ENCODE assay signal across 1 cellular context in the genomic region with DNA sequence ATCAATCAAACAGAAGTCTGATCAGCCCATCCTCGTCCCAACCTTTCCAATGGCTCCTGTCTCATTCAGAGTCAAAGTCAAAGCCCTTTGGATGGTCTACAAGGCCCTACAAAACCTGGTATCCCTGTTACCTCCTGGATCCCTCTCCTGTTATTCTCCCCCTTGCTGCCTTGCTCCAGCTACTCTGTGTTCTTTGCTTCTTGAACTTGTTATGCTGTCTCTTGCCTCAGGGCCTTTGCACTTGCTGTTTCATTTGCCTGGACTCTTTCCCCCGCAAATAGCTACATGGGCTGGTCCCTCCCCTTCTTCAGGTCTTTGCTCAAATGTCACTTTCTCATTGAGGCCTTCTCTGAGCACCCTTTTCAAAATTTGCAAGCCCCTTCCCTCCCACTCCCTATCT.
TF ChIP-seq lines count a peak whose summit lies in the region.

No MANE protein-coding gene starts in this region.

TF ChIP-seq in HepG2, 621 proteins besides CTCF, POLR2A, EP300 and RAD21:
- TF ChIP-seq TCF7 (IDR thresholded peaks at IDR 0.05; ENCODE audit: low read depth) (no peak), ZMYM3 (CRISPR knock-in tag; IDR thresholded peaks at IDR 0.05) (0 out of 2 replicates have a peak, but pooled peaks have one; percentile 39)
TF ChIP-seq in HepG2: peak in this region for 1.
